ENCODE assay signal across 1 cellular context in genomic region chr1:161173711-161174110, GRCh38.
TF ChIP-seq lines count a peak whose summit lies in the region.

No MANE protein-coding gene starts in this region.

TF ChIP-seq in HEK293T, 16 proteins besides CTCF, POLR2A, EP300 and RAD21:
- TF ChIP-seq FOXK2 (IDR thresholded peaks at IDR 0.05), result no peak
- TF ChIP-seq ARNT (IDR thresholded peaks at IDR 0.05), result no peak
- no peak for TF ChIP-seq NFRKB (IDR thresholded peaks at IDR 0.05)
- TF ChIP-seq L3MBTL2 (conservative IDR thresholded peaks at IDR 0.05), result no peak
- TF ChIP-seq ELF4 (IDR thresholded peaks at IDR 0.05), result no peak
- TF ChIP-seq, protein P1, sequence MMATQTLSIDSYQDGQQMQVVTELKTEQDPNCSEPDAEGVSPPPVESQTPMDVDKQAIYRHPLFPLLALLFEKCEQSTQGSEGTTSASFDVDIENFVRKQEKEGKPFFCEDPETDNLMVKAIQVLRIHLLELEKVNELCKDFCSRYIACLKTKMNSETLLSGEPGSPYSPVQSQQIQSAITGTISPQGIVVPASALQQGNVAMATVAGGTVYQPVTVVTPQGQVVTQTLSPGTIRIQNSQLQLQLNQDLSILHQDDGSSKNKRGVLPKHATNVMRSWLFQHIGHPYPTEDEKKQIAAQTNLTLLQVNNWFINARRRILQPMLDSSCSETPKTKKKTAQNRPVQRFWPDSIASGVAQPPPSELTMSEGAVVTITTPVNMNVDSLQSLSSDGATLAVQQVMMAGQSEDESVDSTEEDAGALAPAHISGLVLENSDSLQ (IDR thresholded peaks at IDR 0.05), result no peak
- TF ChIP-seq CTBP1 (IDR thresholded peaks at IDR 0.05; ENCODE audit: borderline replicate concordance), result no peak
- no peak for TF ChIP-seq TARDBP (IDR thresholded peaks at IDR 0.05)
- no peak for TF ChIP-seq FOXA1 (IDR thresholded peaks at IDR 0.05)
- no peak for TF ChIP-seq SUZ12 (IDR thresholded peaks at IDR 0.05)
- TF ChIP-seq FOXM1 (IDR thresholded peaks at IDR 0.05; ENCODE audit: borderline replicate concordance), result no peak
- no peak for TF ChIP-seq ZNF384 (IDR thresholded peaks at IDR 0.05)
- TF ChIP-seq SP1 (IDR thresholded peaks at IDR 0.05), result no peak
- no peak for TF ChIP-seq HDGF (IDR thresholded peaks at IDR 0.05; ENCODE audit: borderline replicate concordance)
